8 cellular contexts compared by ENCODE assay signal in genomic region chr11:18394300-18394927, GRCh38. TPM values are rescaled to one million over a fixed set of nuclear protein-coding genes. Genes with fewer than 3 reads are reported as not detected.
DNase-seq lines count a peak whose midpoint lies in the region; ATAC-seq, FAIRE-seq and TF ChIP-seq lines count a peak whose summit lies in the region.

Gene LDHA (plus strand): TSS chr11:18394563. CDS start chr11:18396843, 2,280 bp downstream.

- intact Hi-C loops in mammary epithelial cell (cut with micrococcal nuclease) = loop anchor here (1.0 to 2.0 kb wide), 3 partner anchors 10 to 150 kb away; no protein-coding TSS in a partner anchor

- H3K9ac ChIP-seq in mammary epithelial cell (ENCODE audit: insufficient read depth, low read length) = peak within 1 kb of the TSS; percentile 97

- H3K27ac ChIP-seq in WERI-Rb-1 (peak within 1 kb of the TSS; percentile 96), mammary epithelial cell (ENCODE audit: insufficient read depth, low read depth, low read length) (peak within 1 kb of the TSS; percentile 91), small intestine (ENCODE audit: low read depth in 1 of 2, low read length in 1 of 2) (peak within 1 kb of the TSS; percentile 92 to 98)

- dilution Hi-C loops in mammary epithelial cell (cut with HindIII; ENCODE audit: low sequenced_read_pairs) = no loop called here

- H3K27me3 ChIP-seq in WERI-Rb-1 (ENCODE audit: insufficient read depth, low read depth, severe bottlenecking) (no peaks in the 10 kb centered on the region), mammary epithelial cell (ENCODE audit: insufficient read depth, low read length) (no peaks in the 10 kb centered on the region), small intestine (ENCODE audit: control insufficient read depth in 2 of 2, insufficient read depth in 2 of 2, low read length in 2 of 2) (no peaks in the 10 kb centered on the region)

- H2AFZ ChIP-seq in mammary epithelial cell (ENCODE audit: low read depth, low read length) = peak within 1 kb of the TSS; percentile 72

- BruUV-seq in mammary epithelial cell (replicated peaks; lab: Mats Ljungman, UMichigan) = TSS peak; percentile 72

- WGBS in mammary epithelial cell (ENCODE audit: low coverage, missing lambda C conversion rate) = 0% methylated on average over 3 of the region's 60 CpGs
- 0 to 1% (median 0%) methylated on average over 53 to 60 of the region's 60 CpGs for WGBS in small intestine, 3 donors

- peaks cover 33% of the 10 kb centered on the region for H3K36me3 ChIP-seq in WERI-Rb-1
- H3K36me3 ChIP-seq in mammary epithelial cell (ENCODE audit: insufficient read depth, low read length) = peaks cover 25% of the 10 kb centered on the region
- peaks cover 9 to 15% of the 10 kb centered on the region in 2 donors for H3K36me3 ChIP-seq in small intestine (ENCODE audit: control insufficient read depth in 2 of 2, insufficient read depth in 2 of 2, low read length in 2 of 2)

- H3K4me1 ChIP-seq in mammary epithelial cell (ENCODE audit: insufficient read depth, low read length) (peaks cover 37% of the 10 kb centered on the region), small intestine (ENCODE audit: control insufficient read depth in 2 of 2, insufficient read depth in 1 of 2, low read depth in 1 of 2, low read length in 1 of 2) (peaks cover 2 to 4% of the 10 kb centered on the region in 2 donors)

- H3K4me2 ChIP-seq in mammary epithelial cell (ENCODE audit: insufficient read depth, low read depth, low read length) = peak within 1 kb of the TSS; percentile 73

- POLR2A ChIA-PET in AG04449 (lab: Yijun Ruan, JAX) = interaction anchor here (0.6 to 5.5 kb wide), 23 partner anchors 10 to 240 kb away, joined by 3 to 226 read pairs (median 5); partner anchors contain the start of genes GTF2H1, HPS5, LDHC and SPTY2D1

- no peak for TF ChIP-seq CTCF in AG04449 (IDR thresholded peaks at IDR 0.05; ENCODE audit: insufficient read depth, low read length, missing control alignments)
- TF ChIP-seq CTCF in WERI-Rb-1 (IDR thresholded peaks at IDR 0.05; ENCODE audit: low read depth, low read length) = no peak
- TF ChIP-seq CTCF in mammary epithelial cell (conservative IDR thresholded peaks at IDR 0.05 in 1 of 2, IDR thresholded peaks at IDR 0.05 in 1 of 2; ENCODE audit: extremely low read depth in 1 of 2, insufficient read depth in 1 of 2, low read depth in 1 of 2, low read length in 2 of 2) = no peak

- DNase-seq in AG04449 (ENCODE audit: low read depth, low spot score) (peak; percentile 64), NCI-H2227 (lab: John Stamatoyannopoulos, UW; ENCODE audit: unreplicated experiment) (peak; percentile 98), WERI-Rb-1 (peak; percentile 99), mammary epithelial cell (peak; percentile 96), iPS-NIHi11 (ENCODE audit: low spot score) (peak; percentile 87), small intestine (peak; percentile 97)

- H3K9me3 ChIP-seq in WERI-Rb-1 (ENCODE audit: severe bottlenecking) (no peaks in the 10 kb centered on the region), mammary epithelial cell (replicated peaks; ENCODE audit: insufficient read depth, low read length) (no peaks in the 10 kb centered on the region), small intestine (ENCODE audit: control insufficient read depth, low read depth) (no peaks in the 10 kb centered on the region)

- peak within 1 kb of the TSS; percentile 100 for H3K4me3 ChIP-seq in AG04449 (ENCODE audit: low read depth, low read length)
- peak within 1 kb of the TSS; percentile 97 for H3K4me3 ChIP-seq in WERI-Rb-1 (ENCODE audit: low read depth, low read length)
- peak within 1 kb of the TSS; percentile 85 to 99 (median 90) for H3K4me3 ChIP-seq in mammary epithelial cell (replicated peaks in 1 of 3; ENCODE audit: insufficient read depth in 1 of 3, low read depth in 2 of 3, low read length in 3 of 3)
- H3K4me3 ChIP-seq in small intestine (ENCODE audit: low read depth in 1 of 2, low read length in 2 of 2) = peak within 1 kb of the TSS; percentile 80

- no peak for FAIRE-seq in small intestine (lab: Jason Lieb, UNC)

- H3K79me2 ChIP-seq in mammary epithelial cell (ENCODE audit: insufficient read depth, low read length) = peaks cover 55% of the 10 kb centered on the region

- peaks cover 17% of the 10 kb centered on the region for H4K20me1 ChIP-seq in mammary epithelial cell (ENCODE audit: insufficient read depth, low read length)

- ATAC-seq in GM18907 (IDR thresholded peaks at IDR 0.05; ENCODE audit: unreplicated experiment) (peak; percentile 75), HG03139 (IDR thresholded peaks at IDR 0.05; ENCODE audit: unreplicated experiment) (peak; percentile 55)

- CTCF ChIA-PET in AG04449 (lab: Yijun Ruan, JAX) = interaction anchor here (1.0 to 2.5 kb wide), 5 partner anchors 10 to 151 kb away, joined by 3 to 5 read pairs (median 3); no protein-coding TSS in a partner anchor
- CTCF ChIA-PET in mammary epithelial cell (lab: Charles Lee; ENCODE audit: low non-redundant PET) = interaction anchor here (0.6 kb wide), 1 partner anchor 80 kb away, joined by 6 read pairs; no protein-coding TSS in a partner anchor

- in situ Hi-C loops in mammary epithelial cell (cut with MboI; ENCODE audit: low sequenced_read_pairs in 2 of 2) = no loop called here

RNA-seq across cellular contexts. Expression of gene LDHA, which starts in this region (rescaled TPM):
- total RNA-seq in mammary epithelial cell = 1,000 to 10,000 TPM in 1 of 2 donors, 100 to 1,000 TPM in 1; 834 to 2,207 TPM
- polyA plus RNA-seq in mammary epithelial cell (3,265 TPM), small intestine (100 to 1,000 TPM; 487 to 825 (median 746) TPM)
- 3,563 TPM for polyA minus RNA-seq in mammary epithelial cell

Comparison
In these comparisons a context has a peak if more than half of its experiments do, and no peak if none do; other contexts are left out.
1. Peak in every context shown above with its lines: DNase-seq, ATAC-seq, H3K4me3 ChIP-seq and H3K27ac ChIP-seq.